ENCODE assay signal across 9 cellular contexts in the genomic region with DNA sequence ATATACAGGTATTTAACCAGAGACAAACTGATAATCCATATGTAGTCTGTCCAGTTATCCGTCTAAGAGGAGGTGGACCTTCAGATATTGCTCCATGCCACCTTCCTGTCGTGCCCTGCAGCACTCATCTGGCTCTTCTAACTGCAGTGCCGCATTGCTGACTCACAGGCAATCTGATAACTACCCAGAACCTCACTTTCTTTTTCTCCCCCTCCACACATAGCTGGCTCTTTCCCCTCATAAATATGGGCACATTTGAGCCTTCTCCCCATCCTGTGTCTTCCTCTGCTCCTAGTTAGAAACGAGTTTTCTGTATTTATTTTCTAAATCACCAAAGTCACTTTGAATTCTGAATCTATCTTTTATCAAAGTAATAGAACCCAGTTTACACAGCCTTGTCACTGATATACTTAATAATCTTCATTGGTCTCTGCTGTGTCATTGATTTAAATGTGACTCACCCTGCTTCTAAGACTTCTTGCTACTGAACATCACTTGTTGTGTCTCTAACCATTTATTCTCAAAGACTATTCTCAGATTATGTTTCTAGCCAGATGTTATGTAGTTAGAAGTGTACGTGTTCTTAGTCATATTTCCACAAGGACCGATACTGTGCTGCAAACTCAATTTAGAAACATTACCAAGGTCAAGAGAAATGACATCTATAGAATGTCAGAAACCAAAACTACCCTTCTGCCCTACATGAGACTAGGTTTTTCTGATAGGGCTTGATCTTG. TPM values are rescaled to one million over a fixed set of nuclear protein-coding genes. Genes with fewer than 3 reads are reported as not detected.
DNase-seq lines count a peak whose midpoint lies in the region; ATAC-seq, FAIRE-seq and TF ChIP-seq lines count a peak whose summit lies in the region.
"Had no signal": no experiment of that assay in that cellular context is flagged by ENCODE, and none has a peak within 500 bp of the region (broad histone marks: within the 10 kb centered on the region; RNA-seq: fewer than 3 reads in every experiment).

No MANE protein-coding gene starts in this region.

- H3K9ac ChIP-seq in GM23248, result no peak overlapping the region

- H3K27me3 ChIP-seq in GM23248 (replicated peaks; ENCODE audit: insufficient read depth), result no peaks in the 10 kb centered on the region

- H3K36me3 ChIP-seq in GM23248 (ENCODE audit: low read depth), result no peaks in the 10 kb centered on the region

- TF ChIP-seq CTCF in RWPE1 (conservative IDR thresholded peaks at IDR 0.05; ENCODE audit: low read depth), result no peak

- CTCF ChIA-PET in RWPE1 (lab: Yijun Ruan, JAX), result no interaction called here

- peak; percentile 16 for DNase-seq in GM23248
- DNase-seq in mucosa of gallbladder (ENCODE audit: low spot score), result peak; percentile 21
- DNase-seq in putamen (ENCODE audit: low spot score), result no peak
- DNase-seq in frontal cortex (ENCODE audit: low spot score in 2 of 2), result no peak
- DNase-seq in epidermal melanocyte (ENCODE audit: insufficient read length, low spot score), result no peak
- no peak for DNase-seq in RWPE1 (ENCODE audit: low spot score)
- DNase-seq: kidney glomerular epithelial cell had no signal

- in situ Hi-C loops in GM23248 (cut with MboI), result no loop called here

- no peak overlapping the region for H2AFZ ChIP-seq in GM23248

- no peaks in the 10 kb centered on the region for H3K9me2 ChIP-seq in GM23248 (ENCODE audit: insufficient read depth)

- no peak overlapping the region for H3K4me2 ChIP-seq in GM23248 (ENCODE audit: unreplicated experiment)

- no peaks in the 10 kb centered on the region for H3F3A ChIP-seq in GM23248 (ENCODE audit: insufficient read depth)

- ATAC-seq in GM18873 (IDR thresholded peaks at IDR 0.05; ENCODE audit: low FRiP score, unreplicated experiment) (peak; percentile 89), HG03520 (IDR thresholded peaks at IDR 0.05; ENCODE audit: unreplicated experiment) (peak; percentile 82)

- WGBS in GM23248 (ENCODE audit: low coverage in 1 of 2, low lambda C conversion rate in 2 of 2, missing lambda C conversion rate in 2 of 2), 2 experiments, result 38% methylated on average over 6 of the region's 6 CpGs

- H4K20me1 ChIP-seq in GM23248 (ENCODE audit: insufficient read depth), result no peaks in the 10 kb centered on the region

- H3K4me3 ChIP-seq in GM23248, result no peak overlapping the region

- POLR2A ChIA-PET in RWPE1 (lab: Yijun Ruan, JAX; ENCODE audit: low non-redundant PET), result no interaction called here

- no peaks in the 10 kb centered on the region for H3K9me3 ChIP-seq in GM23248 (ENCODE audit: low read depth)

- H3K4me1 ChIP-seq in GM23248 (ENCODE audit: insufficient read depth), result no peaks in the 10 kb centered on the region

- H3K27ac ChIP-seq in GM23248, result no peak overlapping the region
- no peak overlapping the region for H3K27ac ChIP-seq in RWPE1

- H3K79me2 ChIP-seq in GM23248 (ENCODE audit: insufficient read depth), result no peaks in the 10 kb centered on the region

- FAIRE-seq in frontal cortex (lab: Jason Lieb, UNC), result no peak

RNA-seq across cellular contexts. Expression of gene KCNMB2, which starts 17.4 kb away (rescaled TPM):
- total RNA-seq in GM23248 (2014; rRNA removed; shearing (Covaris generic)), result not detected in 2 replicates
- not detected in 2 replicates for polyA plus RNA-seq in GM23248 (2016; fragmentation: Nextera tagmentation; extraction: Ambion mirVana)
- 4.4 TPM for total RNA-seq in mucosa of gallbladder
- total RNA-seq in frontal cortex, result 15.1 TPM

Comparison
In these comparisons a context has a peak if more than half of its experiments do, and no peak if none do; other contexts are left out.
1. DNase-seq: peak in GM23248 (single experiment) and mucosa of gallbladder (single experiment); none in putamen (single experiment), frontal cortex (0 of 2), epidermal melanocyte (single experiment) and RWPE1 (single experiment).